In genomic region chr12:98253207-98253606, GRCh38 we compare ENCODE assay signal across 2 cellular contexts.
TF ChIP-seq lines count a peak whose summit lies in the region.

No MANE protein-coding gene starts in this region.

TF ChIP-seq in WTC11, 78 proteins besides CTCF, POLR2A, EP300 and RAD21 (continued from another document):
- TF ChIP-seq FOXP1 (CRISPR knock-in tag; IDR thresholded peaks at IDR 0.05; ENCODE audit: borderline replicate concordance) (no peak), FOXJ3 (CRISPR knock-in tag; IDR thresholded peaks at IDR 0.05; ENCODE audit: borderline replicate concordance) (no peak), NR2C2 (CRISPR knock-in tag; IDR thresholded peaks at IDR 0.05) (no peak), ZSCAN18 (CRISPR knock-in tag; IDR thresholded peaks at IDR 0.05) (no peak), TEAD4 (CRISPR knock-in tag; IDR thresholded peaks at IDR 0.05) (no peak)
TF ChIP-seq in WTC11: peak in this region for 0.

TF ChIP-seq in SK-N-SH treated with all-trans-retinoic acid at 6 μM for 48 hours, 23 proteins besides CTCF, POLR2A, EP300 and RAD21 (continued from another document):
- TF ChIP-seq TSHZ2 (CRISPR knock-in tag; IDR thresholded peaks at IDR 0.05), result no peak
- no peak for TF ChIP-seq TCF4 (CRISPR knock-in tag; IDR thresholded peaks at IDR 0.05; ENCODE audit: borderline replicate concordance)
